In genomic region chr2:127735537-127736399, GRCh38 we compare ENCODE assay signal across 14 cellular contexts. TPM values are rescaled to one million over a fixed set of nuclear protein-coding genes. Genes with fewer than 3 reads are reported as not detected.
DNase-seq lines count a peak whose midpoint lies in the region; ATAC-seq, FAIRE-seq and TF ChIP-seq lines count a peak whose summit lies in the region.
"Had no signal": no experiment of that assay in that cellular context is flagged by ENCODE, and none has a peak within 500 bp of the region (broad histone marks: within the 10 kb centered on the region; RNA-seq: fewer than 3 reads in every experiment).

No MANE protein-coding gene starts in this region.

- H3K4me2 ChIP-seq in Karpas-422 (ENCODE audit: low read depth, low read length, poor library complexity, severe bottlenecking), result peak overlapping the region; percentile 34
- H3K4me2 ChIP-seq: BLaER1 treated with 17β-estradiol and CSF1 and Interleukin-3, amounts not matched to agents 10 nM and 100 nM had no signal

- peaks cover 34% of the 10 kb centered on the region for H3K36me3 Mint-ChIP-seq in activated naive CD8-positive, alpha-beta T cell treated with anti-CD3 and anti-CD28 coated beads, Interleukin-2, amount 50 U/mL, for 24 hours (ENCODE audit: low read depth)

- no peak overlapping the region for H3K27ac Mint-ChIP-seq in activated naive CD8-positive, alpha-beta T cell treated with anti-CD3 and anti-CD28 coated beads, Interleukin-2, amount 50 U/mL, for 24 hours
- H3K27ac Mint-ChIP-seq: H9 had no signal

- TF ChIP-seq RAD21 in liver (IDR thresholded peaks at IDR 0.05), result no peak

- H3K27me3 Mint-ChIP-seq in activated naive CD8-positive, alpha-beta T cell treated with anti-CD3 and anti-CD28 coated beads, Interleukin-2, amount 50 U/mL, for 24 hours, result no peaks in the 10 kb centered on the region

- peaks cover 35% of the 10 kb centered on the region; the same call in 1 of the 2 replicates for H3K36me3 ChIP-seq in Karpas-422 (ENCODE audit: insufficient read depth, low read length)
- no peaks in the 10 kb centered on the region for H3K36me3 ChIP-seq in liver (ENCODE audit: control insufficient read depth in 4 of 4, insufficient read depth in 3 of 4, low read depth in 1 of 4, low read length in 3 of 4)
- H3K36me3 ChIP-seq: breast epithelium had no signal

- H3K4me3 ChIP-seq in Karpas-422 (ENCODE audit: low read length) (no peak overlapping the region), liver (ENCODE audit: low read depth in 1 of 3, low read length in 3 of 3) (no peak overlapping the region)
- H3K4me3 ChIP-seq: BLaER1 treated with 17β-estradiol and CSF1 and Interleukin-3, amounts not matched to agents 10 nM and 100 nM; breast epithelium had no signal

- no peak for TF ChIP-seq CTCF in liver (IDR thresholded peaks at IDR 0.05; ENCODE audit: low read depth, low read length, missing input control)

- H3K9ac ChIP-seq in Karpas-422 (ENCODE audit: low read length), result no peak overlapping the region
- H3K9ac ChIP-seq in liver (ENCODE audit: low read depth in 1 of 2, low read length in 2 of 2), result peak overlapping the region in 1 of 2 donors; percentile 49
- H3K9ac ChIP-seq: BLaER1 treated with 17β-estradiol and CSF1 and Interleukin-3, amounts not matched to agents 10 nM and 100 nM had no signal

- no peak overlapping the region for H3K4me3 Mint-ChIP-seq in activated naive CD8-positive, alpha-beta T cell treated with anti-CD3 and anti-CD28 coated beads, Interleukin-2, amount 50 U/mL, for 24 hours
- H3K4me3 Mint-ChIP-seq: H9 had no signal

- H4K20me1 ChIP-seq in Karpas-422 (ENCODE audit: insufficient read depth, low read depth, low read length), result no peaks in the 10 kb centered on the region

- peaks cover 47% of the 10 kb centered on the region for H3K79me2 ChIP-seq in Karpas-422 (ENCODE audit: low read length)

- H3K9me3 Mint-ChIP-seq in activated naive CD8-positive, alpha-beta T cell treated with anti-CD3 and anti-CD28 coated beads, Interleukin-2, amount 50 U/mL, for 24 hours, result no peaks in the 10 kb centered on the region
- H3K9me3 Mint-ChIP-seq: H9 had no signal

- no peak for DNase-seq in GM18507 (ENCODE audit: extremely low spot score, insufficient read length, low read depth)
- no peak for DNase-seq in Karpas-422
- no peak for DNase-seq in activated naive CD8-positive, alpha-beta T cell treated with anti-CD3 and anti-CD28 coated beads, Interleukin-2, amount 50 U/mL, for 24 hours
- DNase-seq in A172 (ENCODE audit: low spot score), result no peak
- no peak for DNase-seq in NCI-H345 treated with DMSO at 0.1 percent for 48 hours (lab: John Stamatoyannopoulos, UW; ENCODE audit: unreplicated experiment)
- no peak for DNase-seq in hypothalamus (lab: John Stamatoyannopoulos, UW)
- DNase-seq: H9, NCI-H1694, retina had no signal

- H3K4me1 ChIP-seq in Karpas-422 (ENCODE audit: low read length) (peaks cover 26% of the 10 kb centered on the region), liver (ENCODE audit: control insufficient read depth in 4 of 4, insufficient read depth in 4 of 4, low read length in 3 of 4) (peaks cover 10 to 44% (median 25%) of the 10 kb centered on the region in 4 donors)
- H3K4me1 ChIP-seq: BLaER1 treated with 17β-estradiol and CSF1 and Interleukin-3, amounts not matched to agents 10 nM and 100 nM; breast epithelium had no signal

- peak; percentile 92 for FAIRE-seq in GM18507 (lab: Jason Lieb, UNC)
- FAIRE-seq: urothelium cell line had no signal

- no peaks in the 10 kb centered on the region for H3K27me3 ChIP-seq in Karpas-422 (ENCODE audit: low read length)
- no peaks in the 10 kb centered on the region for H3K27me3 ChIP-seq in liver (ENCODE audit: control insufficient read depth in 4 of 4, insufficient read depth in 4 of 4, low read length in 3 of 4)
- H3K27me3 ChIP-seq: BLaER1 treated with 17β-estradiol and CSF1 and Interleukin-3, amounts not matched to agents 10 nM and 100 nM; breast epithelium had no signal

- peaks cover 15% of the 10 kb centered on the region for H3K4me1 Mint-ChIP-seq in activated naive CD8-positive, alpha-beta T cell treated with anti-CD3 and anti-CD28 coated beads, Interleukin-2, amount 50 U/mL, for 24 hours
- H3K4me1 Mint-ChIP-seq: H9 had no signal

- H3K9me2 ChIP-seq in Karpas-422 (replicated peaks; ENCODE audit: insufficient read depth, low read length), result no peaks in the 10 kb centered on the region

- H2AFZ ChIP-seq in Karpas-422 (ENCODE audit: low read length), result no peak overlapping the region

- H3K9me3 ChIP-seq in Karpas-422 (ENCODE audit: low read length) (no peaks in the 10 kb centered on the region), liver (ENCODE audit: control insufficient read depth in 4 of 4, low read length in 3 of 4) (no peaks in the 10 kb centered on the region)
- H3K9me3 ChIP-seq: BLaER1 treated with 17β-estradiol and CSF1 and Interleukin-3, amounts not matched to agents 10 nM and 100 nM; breast epithelium had no signal

- H3K27ac ChIP-seq in Karpas-422 (ENCODE audit: low read length) (peak overlapping the region; percentile 65), liver (ENCODE audit: low read depth in 1 of 2, low read length in 2 of 2) (peak overlapping the region; percentile 65 to 88)
- H3K27ac ChIP-seq: BLaER1 treated with 17β-estradiol and CSF1 and Interleukin-3, amounts not matched to agents 10 nM and 100 nM; breast epithelium had no signal

- ATAC-seq in GM21786 (IDR thresholded peaks at IDR 0.05; ENCODE audit: unreplicated experiment), result peak; percentile 80
- ATAC-seq in activated naive CD8-positive, alpha-beta T cell treated with anti-CD3 and anti-CD28 coated beads, Interleukin-2, amount 50 U/mL, for 24 hours, result no peak

- WGBS in liver, result 51% methylated on average over 3 of the region's 3 CpGs

TF ChIP-seq in liver, 16 proteins besides CTCF, POLR2A, EP300 and RAD21:
- TF ChIP-seq NR2F2 (IDR thresholded peaks at IDR 0.05) (no peak), JUND (IDR thresholded peaks at IDR 0.05) (peak; percentile 77 to 87), ATF3 (IDR thresholded peaks at IDR 0.05) (peak; percentile 57), YY1 (IDR thresholded peaks at IDR 0.05) (peak; percentile 35), FOXA1 (IDR thresholded peaks at IDR 0.05) (peak; percentile 24), REST (IDR thresholded peaks at IDR 0.05) (peak; percentile 33), MAX (IDR thresholded peaks at IDR 0.05) (no peak), FOXA2 (IDR thresholded peaks at IDR 0.05) (peak; percentile 64)

RNA-seq across cellular contexts. Expression of gene SFT2D3, which starts 34.5 kb away (rescaled TPM):
- 3.2 and 4.0 TPM in 2 replicates for total RNA-seq in Karpas-422 (2014; rRNA removed; shearing (Covaris generic); ENCODE audit: low replicate concordance)
- 1 to 10 TPM; 4.7 to 4.9 TPM for total RNA-seq in liver
- polyA plus RNA-seq in liver, result 1 to 10 TPM in 1 of 2 donors, not detected in 1; 2.4 TPM
- 9.0 and 11.3 TPM in 2 replicates for total RNA-seq in A172 (2014; rRNA removed; shearing (Covaris generic))
